Comparison of ENCODE assay signal across 13 cellular contexts in genomic region chr1:15245593-15246325, GRCh38. TPM values are rescaled to one million over a fixed set of nuclear protein-coding genes. Genes with fewer than 3 reads are reported as not detected.
DNase-seq lines count a peak whose midpoint lies in the region; ATAC-seq, FAIRE-seq and TF ChIP-seq lines count a peak whose summit lies in the region.
"Had no signal": no experiment of that assay in that cellular context is flagged by ENCODE, and none has a peak within 500 bp of the region (broad histone marks: within the 10 kb centered on the region; RNA-seq: fewer than 3 reads in every experiment).

No MANE protein-coding gene starts in this region.

- H3K27ac ChIP-seq in endothelial cell of umbilical vein (ENCODE audit: insufficient read depth, low read depth, low read length): no peak overlapping the region

- TF ChIP-seq CTCF in Caco-2 (IDR thresholded peaks at IDR 0.05; ENCODE audit: insufficient read depth in 1 of 2, low read depth in 1 of 2, low read length in 1 of 2, severe bottlenecking in 1 of 2, unreplicated experiment in 1 of 2) (no peak), endothelial cell of umbilical vein (IDR thresholded peaks at IDR 0.05; ENCODE audit: extremely low read depth in 1 of 2, insufficient read depth in 1 of 2, low read depth in 1 of 2, low read length in 2 of 2) (no peak), nephron progenitor cell (IDR thresholded peaks at IDR 0.05) (no peak)

- no peak overlapping the region for H3K4me2 ChIP-seq in endothelial cell of umbilical vein (ENCODE audit: insufficient read depth, low read length)

- H3K79me2 ChIP-seq in endothelial cell of umbilical vein (ENCODE audit: control insufficient read depth, insufficient read depth, low read length): no peaks in the 10 kb centered on the region

- intact Hi-C loops in Caco-2 (cut with micrococcal nuclease; ENCODE audit: unreplicated experiment): no loop called here
- intact Hi-C loops in endothelial cell of umbilical vein (cut with micrococcal nuclease): loop anchor here (2.0 kb wide), 1 partner anchor 15 kb away; no protein-coding TSS in a partner anchor

- H3K27me3 Mint-ChIP-seq in Caco-2 (ENCODE audit: insufficient read depth, unreplicated experiment) (peaks cover 5% of the 10 kb centered on the region), nephron progenitor cell (ENCODE audit: low read depth, poor library complexity) (peaks cover 38% of the 10 kb centered on the region)

- DNase-seq in Caco-2 (no peak), MV-4-11 (lab: John Stamatoyannopoulos, UW) (peak; percentile 69), endothelial cell of umbilical vein (ENCODE audit: low read depth, low spot score) (no peak), nephron progenitor cell (no peak), NCI-H2171 treated with DMSO at 0.1 percent for 48 hours (lab: John Stamatoyannopoulos, UW) (no peak), epidermal melanocyte (ENCODE audit: insufficient read length, low spot score) (no peak)
- no peak for DNase-seq in activated CD4-positive, alpha-beta T cell treated with anti-CD3 and anti-CD28 coated beads, Interleukin-2, amount 50 U/mL, for 4 hours
- DNase-seq: DMS153, NCI-H2171, T-cell had no signal

- H3K9ac ChIP-seq in endothelial cell of umbilical vein (replicated peaks; ENCODE audit: extremely low read depth, insufficient read depth, low read length): no peak overlapping the region

- H3K4me3 Mint-ChIP-seq in Caco-2 (ENCODE audit: unreplicated experiment): peak overlapping the region; percentile 83
- H3K4me3 Mint-ChIP-seq in nephron progenitor cell: peak overlapping the region; percentile 77

- H3K36me3 ChIP-seq in Caco-2 (ENCODE audit: control insufficient read depth, insufficient read depth, low read length): no peaks in the 10 kb centered on the region
- H3K36me3 ChIP-seq in endothelial cell of umbilical vein (ENCODE audit: control insufficient read depth in 2 of 2, extremely low read depth in 1 of 2, insufficient read depth in 2 of 2, low read length in 2 of 2): no peaks in the 10 kb centered on the region

- POLR2A ChIA-PET in Caco-2 (lab: Charles Lee) (no interaction called here), endothelial cell of umbilical vein (lab: Charles Lee) (no interaction called here)

- TF ChIP-seq POLR2A in endothelial cell of umbilical vein (IDR thresholded peaks at IDR 0.05; ENCODE audit: low read depth, low read length): no peak

- H3K4me3 ChIP-seq in Caco-2 (ENCODE audit: low read depth, low read length): no peak overlapping the region
- no peak overlapping the region for H3K4me3 ChIP-seq in endothelial cell of umbilical vein (replicated peaks in 1 of 3; ENCODE audit: insufficient read depth in 1 of 3, low read depth in 1 of 3, low read length in 3 of 3)

- no peaks in the 10 kb centered on the region for H3K9me3 Mint-ChIP-seq in Caco-2 (ENCODE audit: unreplicated experiment)
- H3K9me3 Mint-ChIP-seq in nephron progenitor cell: peaks cover 12% of the 10 kb centered on the region
- H3K9me3 Mint-ChIP-seq: T-cell had no signal

- no peak for ATAC-seq in GM21717 (IDR thresholded peaks at IDR 0.05; ENCODE audit: unreplicated experiment)
- ATAC-seq: T-cell had no signal

- H3K27me3 ChIP-seq in Caco-2 (replicated peaks; ENCODE audit: control insufficient read depth, insufficient read depth, low read length): no peaks in the 10 kb centered on the region
- H3K27me3 ChIP-seq in endothelial cell of umbilical vein (ENCODE audit: control insufficient read depth in 2 of 2, insufficient read depth in 2 of 2, low read length in 2 of 2): peaks cover 20 to 23% of the 10 kb centered on the region in 2 experiments

- dilution Hi-C loops in endothelial cell of umbilical vein (cut with MboI; ENCODE audit: extremely low pct_ligation_motif_present, low sequenced_read_pairs): no loop called here

- H3K27ac Mint-ChIP-seq in Caco-2 (ENCODE audit: unreplicated experiment) (no peak overlapping the region), nephron progenitor cell (peak overlapping the region; percentile 21)
- H3K27ac Mint-ChIP-seq: T-cell had no signal

- CTCF ChIA-PET in Caco-2 (lab: Charles Lee): no interaction called here
- CTCF ChIA-PET in endothelial cell of umbilical vein (lab: Charles Lee): interaction anchor here (1.0 to 2.0 kb wide), 3 partner anchors 15 to 93 kb away, joined by 3 to 7 read pairs (median 3); no protein-coding TSS in a partner anchor

- H3K9me3 ChIP-seq in Caco-2 (no peaks in the 10 kb centered on the region), endothelial cell of umbilical vein (replicated peaks; ENCODE audit: control insufficient read depth, insufficient read depth, low read length) (no peaks in the 10 kb centered on the region)

- no TSS peak for BruUV-seq in Caco-2 (replicated peaks; lab: Mats Ljungman, UMichigan)
- BruUV-seq in endothelial cell of umbilical vein (replicated peaks; lab: Mats Ljungman, UMichigan): no TSS peak

- no peaks in the 10 kb centered on the region for H3K9me1 ChIP-seq in endothelial cell of umbilical vein (replicated peaks; ENCODE audit: control insufficient read depth, extremely low read depth, insufficient read depth, low read length)

- peak; percentile 8 for FAIRE-seq in endothelial cell of umbilical vein (lab: Jason Lieb, UNC)
- FAIRE-seq: urothelium cell line had no signal

- no peaks in the 10 kb centered on the region for H4K20me1 ChIP-seq in endothelial cell of umbilical vein (replicated peaks; ENCODE audit: control insufficient read depth, extremely low read depth, insufficient read depth, low read length)

- H3K4me1 ChIP-seq in Caco-2 (peaks cover 5% of the 10 kb centered on the region; the same call in 1 of the 2 replicates), endothelial cell of umbilical vein (ENCODE audit: control insufficient read depth, extremely low read depth, insufficient read depth, low read length) (peaks cover 3% of the 10 kb centered on the region)

- peaks cover 15% of the 10 kb centered on the region for H3K36me3 Mint-ChIP-seq in Caco-2 (ENCODE audit: insufficient read depth, unreplicated experiment)
- no peaks in the 10 kb centered on the region for H3K36me3 Mint-ChIP-seq in nephron progenitor cell (ENCODE audit: low read depth)
- H3K36me3 Mint-ChIP-seq: T-cell had no signal

- H2AFZ ChIP-seq in endothelial cell of umbilical vein (ENCODE audit: low read depth, low read length): no peak overlapping the region

- H3K4me1 Mint-ChIP-seq in Caco-2 (ENCODE audit: low read depth, unreplicated experiment) (no peaks in the 10 kb centered on the region), nephron progenitor cell (peaks cover 79% of the 10 kb centered on the region)

TF ChIP-seq in endothelial cell of umbilical vein, 7 proteins besides CTCF, POLR2A, EP300 and RAD21:
- TF ChIP-seq FOS (IDR thresholded peaks at IDR 0.05; ENCODE audit: borderline replicate concordance, insufficient read depth, low read length) (no peak), MAX (IDR thresholded peaks at IDR 0.05; ENCODE audit: insufficient read depth, insufficient read length) (no peak)

RNA-seq across cellular contexts. Expression of gene FHAD1, which starts 1.3 kb away (rescaled TPM):
- total RNA-seq in Caco-2 (2022): 0.18 TPM in 1 of 2 replicates, not detected in the other
- total RNA-seq in endothelial cell of umbilical vein: 0.51 and 0.69 TPM in 2 replicates
- 0.04 TPM in 1 of 2 replicates, not detected in the other for polyA plus RNA-seq in endothelial cell of umbilical vein
- 0.07 and 0.08 TPM in 2 replicates for polyA plus RNA-seq in endothelial cell of umbilical vein (2011; cell fraction: cytosol; rRNA removed)
- polyA plus RNA-seq in endothelial cell of umbilical vein (2011; cell fraction: nucleus; rRNA removed): 0.24 and 0.38 TPM in 2 replicates
- polyA plus RNA-seq in endothelial cell of umbilical vein (2012): 0.14 and 0.36 TPM in 2 replicates
- polyA minus RNA-seq in endothelial cell of umbilical vein: not detected in 2 replicates
- not detected for polyA minus RNA-seq in endothelial cell of umbilical vein (2011; cell fraction: cytosol; rRNA and poly(A)+ RNA removed)
- 0.14 and 0.24 TPM in 2 replicates for polyA minus RNA-seq in endothelial cell of umbilical vein (2011; cell fraction: nucleus; rRNA and poly(A)+ RNA removed)
- total RNA-seq: chondrocyte had no signal
